Comparison of ENCODE assay signal across 26 cellular contexts in the genomic region with DNA sequence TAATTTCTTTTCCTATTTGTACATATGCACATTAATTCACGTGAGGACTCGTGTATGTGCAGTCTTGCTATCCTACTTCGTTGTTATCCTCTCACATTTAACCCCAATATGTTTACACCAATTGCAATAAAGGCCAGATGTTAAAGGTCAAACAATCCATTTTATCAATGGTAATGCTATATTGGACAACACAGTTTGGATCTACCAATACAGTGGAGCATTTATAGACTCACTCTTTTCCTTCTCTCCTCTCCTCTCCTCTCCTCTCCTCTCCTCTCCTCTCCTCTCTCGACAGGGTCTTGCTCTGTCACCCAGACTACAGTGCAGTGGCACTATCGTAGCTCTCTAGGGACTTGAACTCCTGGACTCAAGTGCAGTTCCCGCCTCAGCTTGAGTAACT.
"Had no signal": no experiment of that assay in that cellular context is flagged by ENCODE, and none has a peak within 500 bp of the region (broad histone marks: within the 10 kb centered on the region; RNA-seq: fewer than 3 reads in every experiment).

No MANE protein-coding gene starts in this region.

- H3K27ac ChIP-seq: colonic mucosa, epithelial cell of prostate, esophagus squamous epithelium, gastrocnemius medialis, heart right ventricle, left lung, lower lobe of right lung had no signal

- H3K36me3 ChIP-seq: colonic mucosa, esophagus squamous epithelium, gastrocnemius medialis, heart right ventricle, left lung, lower lobe of right lung had no signal

- H3K9me3 Mint-ChIP-seq: dendritic cell treated with granulocyte-macrophage colony-stimulating factor and Interleukin-4, amounts not matched to agents 40 ng/mL and 50 ng/mL, for 4 days; endodermal cell had no signal

- DNase-seq: colonic mucosa; cortex of kidney; effector CD8-positive, alpha-beta T cell; effector memory CD8-positive, alpha-beta T cell; endodermal cell; erythroblast; esophagus squamous epithelium; foreskin fibroblast; foreskin melanocyte; gastrocnemius medialis; glutamatergic neuron; head of caudate nucleus; heart right ventricle; hippocampal formation; left cardiac atrium; left lung; left ventricle myocardium superior; lower lobe of right lung; mesendoderm; midbrain had no signal

- H3K27me3 ChIP-seq: colonic mucosa, esophagus squamous epithelium, gastrocnemius medialis, heart right ventricle, left lung had no signal

- H3K9me3 ChIP-seq: colonic mucosa, esophagus squamous epithelium, gastrocnemius medialis, heart right ventricle, left lung, lower lobe of right lung had no signal

- ATAC-seq: effector memory CD8-positive, alpha-beta T cell; esophagus mucosa; gastrocnemius medialis; heart right ventricle; left cardiac atrium; left lung; left ventricle myocardium superior; lower lobe of right lung had no signal

- H3K4me1 ChIP-seq: colonic mucosa, esophagus squamous epithelium, left lung, lower lobe of right lung had no signal

- H3K27ac Mint-ChIP-seq: dendritic cell treated with granulocyte-macrophage colony-stimulating factor and Interleukin-4, amounts not matched to agents 40 ng/mL and 50 ng/mL, for 4 days; effector memory CD8-positive, alpha-beta T cell; endodermal cell had no signal

- H3K27me3 Mint-ChIP-seq: dendritic cell treated with granulocyte-macrophage colony-stimulating factor and Interleukin-4, amounts not matched to agents 40 ng/mL and 50 ng/mL, for 4 days; effector memory CD8-positive, alpha-beta T cell had no signal

- H3K4me3 Mint-ChIP-seq: dendritic cell treated with granulocyte-macrophage colony-stimulating factor and Interleukin-4, amounts not matched to agents 40 ng/mL and 50 ng/mL, for 4 days; effector memory CD8-positive, alpha-beta T cell; endodermal cell had no signal

- FAIRE-seq: endometrium, islet of Langerhans, keratinocyte had no signal

- H3K4me3 ChIP-seq: colonic mucosa, esophagus squamous epithelium, gastrocnemius medialis, heart right ventricle, left lung, lower lobe of right lung had no signal
